Comparison of ENCODE assay signal across 11 cellular contexts in genomic region chr14:77044776-77045569, GRCh38. TPM values are rescaled to one million over a fixed set of nuclear protein-coding genes. Genes with fewer than 3 reads are reported as not detected.
A peak's percentile ranks its signal among the peaks of the same experiment; 100 is the strongest.
DNase-seq lines count a peak whose midpoint lies in the region; ATAC-seq, FAIRE-seq and TF ChIP-seq lines count a peak whose summit lies in the region.
"Had no signal": no experiment of that assay in that cellular context is flagged by ENCODE, and none has a peak within 500 bp of the region (broad histone marks: within the 10 kb centered on the region; RNA-seq: fewer than 3 reads in every experiment).

No MANE protein-coding gene starts in this region.

- H3K9me1 ChIP-seq in keratinocyte (ENCODE audit: control insufficient read depth, extremely low read depth, insufficient read depth, low read length): peaks cover 4% of the 10 kb centered on the region

- TF ChIP-seq CTCF in HCT116 (IDR thresholded peaks at IDR 0.05 in 2 of 3, conservative IDR thresholded peaks at IDR 0.05 in 1 of 3; ENCODE audit: borderline replicate concordance in 1 of 3, insufficient read depth in 1 of 3, low read depth in 2 of 3, low read length in 2 of 3): no peak
- TF ChIP-seq CTCF in brain (conservative IDR thresholded peaks at IDR 0.05): no peak
- no peak for TF ChIP-seq CTCF in keratinocyte (optimal IDR thresholded peaks at IDR 0.05 in 1 of 3, IDR thresholded peaks at IDR 0.05 in 1 of 3, conservative IDR thresholded peaks at IDR 0.05 in 1 of 3; ENCODE audit: extremely low read depth in 1 of 3, insufficient read depth in 2 of 3, low read length in 3 of 3)
- no peak for TF ChIP-seq CTCF in smooth muscle cell (IDR thresholded peaks at IDR 0.05; ENCODE audit: borderline replicate concordance, insufficient read depth, poor library complexity, severe bottlenecking)
- TF ChIP-seq CTCF in H9 (conservative IDR thresholded peaks at IDR 0.05): no peak
- TF ChIP-seq CTCF in MM.1S (IDR thresholded peaks at IDR 0.05; ENCODE audit: low read length): no peak

- no peaks in the 10 kb centered on the region for H3K36me3 ChIP-seq in HCT116 (ENCODE audit: control insufficient read depth in 1 of 2, insufficient read depth in 2 of 2, low read length in 2 of 2)
- no peaks in the 10 kb centered on the region for H3K36me3 ChIP-seq in keratinocyte (ENCODE audit: control insufficient read depth in 2 of 2, extremely low read depth in 1 of 2, insufficient read depth in 2 of 2, low read length in 2 of 2)
- H3K36me3 ChIP-seq in smooth muscle cell (ENCODE audit: low read depth): no peaks in the 10 kb centered on the region
- H3K36me3 ChIP-seq in MM.1S (replicated peaks; ENCODE audit: insufficient read depth, low read length): no peaks in the 10 kb centered on the region

- DNase-seq in HCT116 (ENCODE audit: low read depth, low spot score) (no peak), keratinocyte (ENCODE audit: low read depth, low spot score) (no peak), smooth muscle cell (lab: John Stamatoyannopoulos, UW; ENCODE audit: unreplicated experiment) (no peak), H9 (no peak), MM.1S (no peak)
- DNase-seq in activated CD8-positive, alpha-beta memory T cell treated with anti-CD3 and anti-CD28 coated beads, Interleukin-2, amount 50 U/mL, for 4 hours: no peak
- DNase-seq: cerebellar nuclear complex, NCI-H146, retina had no signal

- no peak overlapping the region for H2AK5ac ChIP-seq in H9 (ENCODE audit: insufficient read length, low read length)

- peak overlapping the region; percentile 29; the same call in 1 of the 2 replicates for H3K9ac ChIP-seq in HCT116 (ENCODE audit: low read length)
- peak overlapping the region; percentile 34 for H3K9ac ChIP-seq in keratinocyte (ENCODE audit: control insufficient read depth, extremely low read depth, insufficient read depth, low read length)
- H3K9ac ChIP-seq in smooth muscle cell (ENCODE audit: low read depth): peak overlapping the region; percentile 43
- no peak overlapping the region for H3K9ac ChIP-seq in H9 (ENCODE audit: extremely low read depth, insufficient read length, low read length)
- no peak overlapping the region for H3K9ac ChIP-seq in MM.1S (ENCODE audit: low read length)

- no peak overlapping the region for H3K56ac ChIP-seq in H9 (ENCODE audit: insufficient read length, low read depth, low read length)

- H2BK5ac ChIP-seq in H9 (ENCODE audit: insufficient read length, low read length): no peak overlapping the region

- FAIRE-seq in keratinocyte (lab: Jason Lieb, UNC): no peak

- H3K4me3 ChIP-seq in HCT116 (replicated peaks in 1 of 2; ENCODE audit: low read depth in 1 of 2, low read length in 2 of 2): peak overlapping the region in 1 of 2 experiments; percentile 19; a peak in 1 of 4 replicates
- peak overlapping the region in 1 of 3 experiments; percentile 13 for H3K4me3 ChIP-seq in keratinocyte (ENCODE audit: control insufficient read depth in 2 of 3, extremely low read depth in 1 of 3, insufficient read depth in 2 of 3, low read depth in 1 of 3, low read length in 3 of 3)
- no peak overlapping the region for H3K4me3 ChIP-seq in smooth muscle cell
- no peak overlapping the region for H3K4me3 ChIP-seq in MM.1S (ENCODE audit: low read length)

- no peak overlapping the region for H2BK15ac ChIP-seq in H9 (ENCODE audit: low read depth, low read length)

- H3K27me3 ChIP-seq in HCT116 (ENCODE audit: insufficient read depth, low read length): no peaks in the 10 kb centered on the region
- H3K27me3 ChIP-seq in keratinocyte (ENCODE audit: control insufficient read depth, extremely low read depth, insufficient read depth, low read length): no peaks in the 10 kb centered on the region
- H3K27me3 ChIP-seq in smooth muscle cell (ENCODE audit: low read depth): no peaks in the 10 kb centered on the region
- no peaks in the 10 kb centered on the region for H3K27me3 ChIP-seq in H9 (ENCODE audit: insufficient read depth, low read length)
- no peaks in the 10 kb centered on the region for H3K27me3 ChIP-seq in MM.1S (replicated peaks; ENCODE audit: insufficient read depth, low read length)

- H2BK120ac ChIP-seq in H9 (ENCODE audit: low read depth, low read length, poor library complexity, severe bottlenecking): no peak overlapping the region

- peaks cover 6% of the 10 kb centered on the region for H3K23me2 ChIP-seq in H9 (ENCODE audit: insufficient read length, low read depth, low read length, poor library complexity, severe bottlenecking)

- CTCF ChIA-PET in HCT116 (lab: Charles Lee): interaction anchor here (0.8 to 1.5 kb wide), 8 partner anchors 9 to 134 kb away, joined by 3 to 6 read pairs (median 3); no protein-coding TSS in a partner anchor

- no peak overlapping the region for H4K91ac ChIP-seq in H9 (ENCODE audit: insufficient read length, low read depth, low read length)

- RAD21 ChIA-PET in HCT116 (lab: Charles Lee; ENCODE audit: low non-redundant PET in 1 of 2, low total read pairs in 2 of 2, uncharacterized antibody in 2 of 2, unreplicated experiment in 2 of 2): interaction anchor here (0.9 to 1.9 kb wide), 4 partner anchors 14 to 98 kb away, joined by 3 to 6 read pairs (median 4); no protein-coding TSS in a partner anchor

- H3K27me3 Mint-ChIP-seq in brain: peaks cover 3% of the 10 kb centered on the region
- no peaks in the 10 kb centered on the region for H3K27me3 Mint-ChIP-seq in H9 (ENCODE audit: low read depth)

- ATAC-seq in HCT116 (peak; percentile 26), HG03565 (IDR thresholded peaks at IDR 0.05; ENCODE audit: unreplicated experiment) (no peak)

- H3K36me3 Mint-ChIP-seq in brain: no peaks in the 10 kb centered on the region
- H3K36me3 Mint-ChIP-seq in H9 (ENCODE audit: insufficient read depth in 1 of 3, low read depth in 3 of 3): no peaks in the 10 kb centered on the region

- peak overlapping the region; percentile 55 for H2AFZ ChIP-seq in HCT116 (ENCODE audit: low read depth, low read length, poor library complexity, severe bottlenecking)
- H2AFZ ChIP-seq in keratinocyte (ENCODE audit: control insufficient read depth, low read length): no peak overlapping the region
- H2AFZ ChIP-seq in smooth muscle cell (ENCODE audit: low read depth): no peak overlapping the region
- H2AFZ ChIP-seq in H9 (ENCODE audit: low read length): no peak overlapping the region
- H2AFZ ChIP-seq in MM.1S (ENCODE audit: low read length): no peak overlapping the region

- H3K4me1 Mint-ChIP-seq in brain (peaks cover 72% of the 10 kb centered on the region), H9 (peaks cover 47 to 52% of the 10 kb centered on the region in 2 experiments)

- 21% methylated on average over 4 of the region's 4 CpGs for WGBS in smooth muscle cell (ENCODE audit: low lambda C conversion rate)
- WGBS in H9 (ENCODE audit: extremely low coverage, insufficient read length, low lambda C conversion rate): no CpG with 5 or more reads among the region's 4 CpGs

- H3K27ac Mint-ChIP-seq in brain (peak overlapping the region; percentile 98 to 100 (median 100)), H9 (peak overlapping the region in 1 of 3 experiments; percentile 86; a peak in 1 of 7 replicates)

- no peaks in the 10 kb centered on the region for H3K9me2 ChIP-seq in HCT116 (ENCODE audit: insufficient read depth)
- H3K9me2 ChIP-seq in MM.1S (replicated peaks; ENCODE audit: insufficient read depth, low read length): no peaks in the 10 kb centered on the region

- H3F3A ChIP-seq in smooth muscle cell (ENCODE audit: low read depth) (peaks cover 33% of the 10 kb centered on the region), MM.1S (ENCODE audit: insufficient read depth, low read length) (peaks cover 16% of the 10 kb centered on the region)

- H3K23ac ChIP-seq in H9 (ENCODE audit: insufficient read length, low read depth, low read length): no peak overlapping the region

- no peak overlapping the region for H3K14ac ChIP-seq in H9 (ENCODE audit: insufficient read depth, low read length)

- H4K5ac ChIP-seq in H9 (ENCODE audit: insufficient read length, low read depth, low read length): no peak overlapping the region

- H3K9me3 Mint-ChIP-seq in brain (peaks cover 0 to 6% (median 0%) of the 10 kb centered on the region in 5 experiments), H9 (no peaks in the 10 kb centered on the region; a peak in 1 of 5 replicates)

- TF ChIP-seq RAD21 in HCT116 (IDR thresholded peaks at IDR 0.05; ENCODE audit: low read depth): no peak

- POLR2A ChIA-PET in HCT116 (lab: Charles Lee): interaction anchor here (0.7 to 2.5 kb wide), 9 partner anchors 8 to 127 kb away, joined by 3 to 9 read pairs (median 6); partner anchors contain the start of gene IRF2BPL

- H3K4me2 ChIP-seq in HCT116 (ENCODE audit: low read length): peak overlapping the region; percentile 72
- H3K4me2 ChIP-seq in keratinocyte (ENCODE audit: control insufficient read depth, extremely low read depth, insufficient read depth, low read depth, low read length): peak overlapping the region; percentile 65
- H3K4me2 ChIP-seq in smooth muscle cell: peak overlapping the region; percentile 81
- H3K4me2 ChIP-seq in H9 (ENCODE audit: insufficient read depth, insufficient read length, low read length): no peak overlapping the region
- H3K4me2 ChIP-seq in MM.1S (ENCODE audit: low read depth, low read length): no peak overlapping the region

- no peak overlapping the region for H3K4ac ChIP-seq in H9 (ENCODE audit: low read depth, low read length)

- peaks cover 80 to 84% of the 10 kb centered on the region in 2 experiments for H3K4me1 ChIP-seq in HCT116 (ENCODE audit: control insufficient read depth in 1 of 2, insufficient read depth in 2 of 2, low read length in 2 of 2)
- H3K4me1 ChIP-seq in keratinocyte (ENCODE audit: control insufficient read depth, extremely low read depth, insufficient read depth, low read length): peaks cover 69% of the 10 kb centered on the region
- peaks cover 48% of the 10 kb centered on the region for H3K4me1 ChIP-seq in smooth muscle cell (ENCODE audit: low read depth)
- peaks cover 21% of the 10 kb centered on the region for H3K4me1 ChIP-seq in H9 (ENCODE audit: insufficient read depth, low read length)
- H3K4me1 ChIP-seq in MM.1S (ENCODE audit: low read length): peaks cover 28% of the 10 kb centered on the region

- H3K79me2 ChIP-seq in HCT116 (ENCODE audit: insufficient read depth, low read length) (no peaks in the 10 kb centered on the region), keratinocyte (ENCODE audit: control insufficient read depth, insufficient read depth, low read length) (no peaks in the 10 kb centered on the region), smooth muscle cell (ENCODE audit: low read depth) (no peaks in the 10 kb centered on the region), H9 (ENCODE audit: insufficient read depth, low read length) (no peaks in the 10 kb centered on the region), MM.1S (ENCODE audit: low read length) (no peaks in the 10 kb centered on the region)

- no peak overlapping the region for H3T11ph ChIP-seq in H9 (ENCODE audit: low read length)

- H4K20me1 ChIP-seq in HCT116 (ENCODE audit: insufficient read depth) (no peaks in the 10 kb centered on the region), keratinocyte (ENCODE audit: control insufficient read depth, extremely low read depth, insufficient read depth, low read length) (no peaks in the 10 kb centered on the region), smooth muscle cell (ENCODE audit: low read depth) (no peaks in the 10 kb centered on the region), H9 (ENCODE audit: control insufficient read depth, insufficient read depth, insufficient read length) (peaks cover 3% of the 10 kb centered on the region), MM.1S (ENCODE audit: insufficient read depth, low read length) (no peaks in the 10 kb centered on the region)

- H2BK12ac ChIP-seq in H9 (ENCODE audit: insufficient read length, low read depth, low read length): no peak overlapping the region

- no peak overlapping the region for H4K8ac ChIP-seq in H9 (replicated peaks; ENCODE audit: insufficient read length, low read depth, low read length)

- no peak for TF ChIP-seq POLR2A in HCT116 (IDR thresholded peaks at IDR 0.05; ENCODE audit: borderline replicate concordance, extremely low read depth, insufficient read depth, insufficient read length)

- H3K18ac ChIP-seq in H9 (ENCODE audit: insufficient read length, low read depth, low read length): no peak overlapping the region

- H3K9me3 ChIP-seq in HCT116 (ENCODE audit: control insufficient read depth in 1 of 2, insufficient read depth in 1 of 2, low read depth in 1 of 2, low read length in 2 of 2): no peaks in the 10 kb centered on the region
- H3K9me3 ChIP-seq in keratinocyte (ENCODE audit: control insufficient read depth, low read depth, low read length): no peaks in the 10 kb centered on the region
- no peaks in the 10 kb centered on the region for H3K9me3 ChIP-seq in smooth muscle cell (replicated peaks; ENCODE audit: low read depth)
- H3K9me3 ChIP-seq in H9 (ENCODE audit: control insufficient read depth, low read depth, low read length): no peaks in the 10 kb centered on the region
- no peaks in the 10 kb centered on the region for H3K9me3 ChIP-seq in MM.1S (replicated peaks; ENCODE audit: insufficient read depth, low read length)

- no peaks in the 10 kb centered on the region for H3K79me1 ChIP-seq in H9 (ENCODE audit: insufficient read depth, low read depth, low read length, poor library complexity, severe bottlenecking)

- dilution Hi-C loops in keratinocyte (cut with MboI; ENCODE audit: extremely low pct_ligation_motif_present, low sequenced_read_pairs): no loop called here

- intact Hi-C loops in HCT116 (cut with micrococcal nuclease): loop anchor here (5.0 kb wide), 1 partner anchor 88 kb away; no protein-coding TSS in a partner anchor

- H3K4me3 Mint-ChIP-seq in brain (peak overlapping the region in 4 of 5 experiments; percentile 29 to 87 (median 56)), H9 (no peak overlapping the region; a peak in 2 of 5 replicates)

- H3K27ac ChIP-seq in HCT116 (ENCODE audit: low read depth, low read length) (peak overlapping the region; percentile 62), keratinocyte (ENCODE audit: control insufficient read depth, insufficient read depth, low read length) (peak overlapping the region; percentile 98), smooth muscle cell (ENCODE audit: low read depth) (peak overlapping the region; percentile 99), H9 (ENCODE audit: insufficient read length, low read depth, low read length) (no peak overlapping the region), MM.1S (ENCODE audit: low read length) (no peak overlapping the region)

- H2BK20ac ChIP-seq in H9 (ENCODE audit: low read depth, low read length, poor library complexity, severe bottlenecking): no peak overlapping the region

- BruUV-seq in HCT116 (replicated peaks; lab: Mats Ljungman, UMichigan): no TSS peak

RNA-seq across cellular contexts. Expression of gene IRF2BPL, which starts 16.5 kb away (rescaled TPM):
- 74.6 TPM for total RNA-seq in HCT116 (2021; ENCODE audit: unreplicated experiment)
- 47.4 and 49.8 TPM in 2 replicates for polyA plus RNA-seq in HCT116 (2012)
- 49.8 TPM for polyA plus RNA-seq in brain (ENCODE audit: insufficient read depth, low read depth, low replicate concordance)
- 4.2 to 6.8 TPM (median 5.6 TPM) in 3 replicates for polyA plus RNA-seq in keratinocyte
- 4.0 TPM for polyA plus RNA-seq in keratinocyte (2011; ENCODE audit: low read depth)
- 3.3 and 6.7 TPM in 2 replicates for polyA plus RNA-seq in keratinocyte (2011; cell fraction: cytosol; rRNA removed)
- polyA plus RNA-seq in keratinocyte (2011; cell fraction: nucleus; rRNA removed): 7.0 and 9.5 TPM in 2 replicates
- polyA plus RNA-seq in keratinocyte (2012; ENCODE audit: low replicate concordance): 9.0 and 15.9 TPM in 2 replicates
- polyA minus RNA-seq in keratinocyte: 3.6 to 8.6 TPM (median 4.1 TPM) in 3 replicates
- 20.3 TPM for polyA minus RNA-seq in keratinocyte (2011; cell fraction: cytosol; rRNA and poly(A)+ RNA removed)
- polyA minus RNA-seq in keratinocyte (2011; cell fraction: nucleus; rRNA and poly(A)+ RNA removed): 11.1 and 12.7 TPM in 2 replicates
- total RNA-seq in smooth muscle cell: 33.2 and 33.9 TPM in 2 replicates
- polyA plus RNA-seq in smooth muscle cell: 58.0 and 66.3 TPM in 2 replicates
- total RNA-seq in H9 (2021): 59.0 and 60.1 TPM in 2 replicates

RNA-seq across cellular contexts. Expression of gene CIPC, which starts 53.1 kb away (rescaled TPM):
- 20.6 TPM for total RNA-seq in HCT116 (2021; ENCODE audit: unreplicated experiment)
- polyA plus RNA-seq in HCT116 (2012): 7.4 and 8.7 TPM in 2 replicates
- polyA plus RNA-seq in brain (ENCODE audit: insufficient read depth, low read depth, low replicate concordance): 18.4 TPM
- 10.3 to 15.1 TPM (median 13.2 TPM) in 3 replicates for polyA plus RNA-seq in keratinocyte
- polyA plus RNA-seq in keratinocyte (2011; ENCODE audit: low read depth): 6.4 TPM
- 9.1 and 12.9 TPM in 2 replicates for polyA plus RNA-seq in keratinocyte (2011; cell fraction: cytosol; rRNA removed)
- 14.4 and 15.2 TPM in 2 replicates for polyA plus RNA-seq in keratinocyte (2011; cell fraction: nucleus; rRNA removed)
- polyA plus RNA-seq in keratinocyte (2012; ENCODE audit: low replicate concordance): 7.1 and 7.2 TPM in 2 replicates
- 7.9 to 20.8 TPM (median 18.4 TPM) in 3 replicates for polyA minus RNA-seq in keratinocyte
- polyA minus RNA-seq in keratinocyte (2011; cell fraction: cytosol; rRNA and poly(A)+ RNA removed): 13.0 TPM
- 10.0 and 13.1 TPM in 2 replicates for polyA minus RNA-seq in keratinocyte (2011; cell fraction: nucleus; rRNA and poly(A)+ RNA removed)
- total RNA-seq in smooth muscle cell: 14.3 and 15.1 TPM in 2 replicates
- polyA plus RNA-seq in smooth muscle cell: 3.6 and 5.6 TPM in 2 replicates
- total RNA-seq in H9 (2021): 22.2 and 23.4 TPM in 2 replicates

Comparison
In these comparisons a context has a peak if more than half of its experiments do, and no peak if none do; other contexts are left out.
1. H3K27ac ChIP-seq: peak in HCT116 (single experiment), keratinocyte (single experiment) and smooth muscle cell (single experiment); none in H9 (single experiment) and MM.1S (single experiment).
2. H3K4me2 ChIP-seq: peak in HCT116 (single experiment), keratinocyte (single experiment) and smooth muscle cell (single experiment); none in H9 (single experiment) and MM.1S (single experiment).
3. H3K9ac ChIP-seq: peak in HCT116 (single experiment), keratinocyte (single experiment) and smooth muscle cell (single experiment); none in H9 (single experiment) and MM.1S (single experiment).
4. H3K4me3 Mint-ChIP-seq: peak in brain (4 of 5); none in H9 (0 of 2).